Comparison of ENCODE assay signal across 8 cellular contexts in the genomic region with DNA sequence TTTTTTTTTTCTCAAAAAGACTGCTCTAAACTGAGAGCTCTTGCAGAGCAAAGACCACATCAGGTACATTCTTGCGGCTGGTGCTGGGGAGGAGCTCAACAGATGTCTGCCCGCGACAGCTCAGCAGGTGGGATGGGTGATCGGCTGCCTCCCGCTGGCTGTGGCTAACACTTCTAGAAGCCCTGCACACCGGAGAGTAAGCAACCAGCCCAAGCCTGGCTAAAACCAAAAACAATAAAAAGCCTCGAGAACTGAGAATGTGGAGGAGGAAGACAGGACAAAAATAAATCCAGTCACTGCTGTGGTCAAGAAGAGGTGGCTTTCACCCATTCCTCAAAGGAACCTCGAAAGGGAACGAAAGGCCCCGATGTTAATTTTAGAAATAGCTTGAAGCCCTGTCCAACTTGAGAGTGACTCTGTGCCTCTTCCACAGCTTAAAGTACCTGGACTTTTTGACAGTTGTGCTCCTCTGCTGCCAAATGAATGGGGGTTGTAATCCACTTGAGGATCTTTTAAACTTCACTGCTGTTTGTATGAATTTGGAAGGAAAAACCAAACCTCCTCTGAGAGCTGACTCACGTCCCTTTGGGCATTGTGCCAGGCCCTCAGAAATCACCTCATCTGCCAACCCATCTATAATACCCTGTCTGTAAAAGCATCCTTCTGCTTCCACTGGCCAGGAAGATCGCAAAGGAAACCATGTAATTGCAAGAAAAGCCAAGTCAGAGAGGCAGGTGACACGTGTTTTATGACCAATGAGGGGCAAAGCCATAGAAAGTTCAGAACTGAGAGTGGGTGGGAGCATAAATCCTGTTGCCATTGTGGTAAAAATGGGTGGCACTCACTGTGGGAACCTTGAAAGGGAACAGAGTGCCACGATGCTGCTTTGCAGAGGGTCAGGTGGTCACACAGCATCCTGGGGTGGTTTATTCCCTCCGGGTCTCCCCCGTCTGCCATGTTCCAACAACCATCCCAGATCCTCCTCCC.
DNase-seq lines count a peak whose midpoint lies in the region; ATAC-seq lines count a peak whose summit lies in the region.
"Had no signal": no experiment of that assay in that cellular context is flagged by ENCODE, and none has a peak within 500 bp of the region (broad histone marks: within the 10 kb centered on the region; RNA-seq: fewer than 3 reads in every experiment).

No MANE protein-coding gene starts in this region.

- no peaks in the 10 kb centered on the region for H3K36me3 ChIP-seq in HAP-1 (replicated peaks)

- in situ Hi-C loops in HAP-1 (cut with MboI; ENCODE audit: low sequenced_read_pairs), result no loop called here

- no peaks in the 10 kb centered on the region; the same call in 1 of the 2 replicates for H3K27me3 ChIP-seq in HAP-1 (ENCODE audit: low read depth)
- H3K27me3 ChIP-seq: body of pancreas had no signal

- intact Hi-C loops in left cardiac atrium (cut with DNase I), result no loop called here

- H3K9me3 ChIP-seq in HAP-1, result no peaks in the 10 kb centered on the region
- H3K9me3 ChIP-seq: body of pancreas had no signal

- DNase-seq in NCI-H2227 treated with DMSO at 0.1 percent for 48 hours (lab: John Stamatoyannopoulos, UW), result peak; percentile 39
- DNase-seq in activated CD8-positive, alpha-beta memory T cell treated with anti-CD3 and anti-CD28 coated beads, Interleukin-2, amount 50 U/mL, for 24 hours (ENCODE audit: extremely low read depth), result peak; percentile 47
- DNase-seq in left cardiac atrium, result peak; percentile 56
- peak; percentile 74 to 90 (median 84) for DNase-seq in stimulated activated naive CD4-positive, alpha-beta T cell (lab: John Stamatoyannopoulos, UW)
- DNase-seq in HAP-1 (ENCODE audit: low spot score in 2 of 2), result no peak

- peaks cover 27% of the 10 kb centered on the region for H3K4me1 ChIP-seq in HAP-1
- H3K4me1 ChIP-seq: body of pancreas had no signal

- peak; percentile 83 for ATAC-seq in GM18868 (IDR thresholded peaks at IDR 0.05; ENCODE audit: unreplicated experiment)
- ATAC-seq in HG02885 (IDR thresholded peaks at IDR 0.05; ENCODE audit: poor library complexity, unreplicated experiment), result peak; percentile 94
- peak; percentile 63 to 79 for ATAC-seq in left cardiac atrium
- ATAC-seq: body of pancreas had no signal

- no peak overlapping the region for H3K4me3 ChIP-seq in HAP-1
- H3K4me3 ChIP-seq: body of pancreas had no signal

Comparison
In these comparisons a context has a peak if more than half of its experiments do, and no peak if none do; other contexts are left out.
1. DNase-seq: peak in NCI-H2227 treated with DMSO at 0.1 percent for 48 hours (single experiment), activated CD8-positive, alpha-beta memory T cell treated with anti-CD3 and anti-CD28 coated beads, Interleukin-2, amount 50 U/mL, for 24 hours (single experiment), left cardiac atrium (single experiment) and stimulated activated naive CD4-positive, alpha-beta T cell (6 of 6); none in HAP-1 (0 of 2).
2. Peak in every context shown above with its lines, with median percentiles within 50 percentile points of each other: ATAC-seq.